In the genomic region with DNA sequence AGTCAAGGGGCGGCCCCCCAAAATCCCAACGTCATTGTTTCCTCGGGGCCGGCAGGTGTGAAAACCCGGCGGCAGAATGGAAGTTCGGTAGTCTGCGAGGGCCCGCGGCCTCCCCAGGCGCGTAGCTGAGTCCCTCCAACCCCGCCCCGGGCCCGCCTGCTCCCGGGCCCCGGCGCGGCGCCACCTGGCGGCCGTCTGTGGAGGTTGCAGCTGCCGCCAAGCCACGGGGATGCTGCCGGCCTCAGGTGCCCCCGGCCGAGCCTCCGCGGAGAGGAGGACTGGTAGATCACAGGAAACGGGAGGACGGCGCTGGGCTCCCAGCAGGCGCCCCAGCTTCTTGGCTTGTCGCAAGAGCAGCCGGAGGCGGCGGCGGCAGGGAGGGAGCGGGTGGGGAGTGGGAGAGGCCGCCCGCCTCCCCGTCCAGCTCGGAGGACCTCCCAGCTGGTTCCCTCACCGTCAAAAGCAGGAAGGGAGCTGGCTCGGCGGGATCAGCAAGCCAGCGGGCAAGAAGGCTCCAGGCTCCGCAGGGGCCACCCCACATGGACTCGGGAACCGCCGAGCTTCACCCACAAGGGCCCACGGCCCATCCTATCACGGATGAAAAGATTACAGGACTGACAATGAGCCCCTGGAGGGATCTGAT, we compare ENCODE assay signal across 8 cellular contexts.
DNase-seq lines count a peak whose midpoint lies in the region; ATAC-seq and TF ChIP-seq lines count a peak whose summit lies in the region.
"Not testable (repeated sequence)": the region's sequence is repeated elsewhere in the genome, so short reads cannot be mapped to it uniquely, and the experiment has no call there.

No MANE protein-coding gene starts in this region.

- not testable (repeated sequence) for H3K36me3 ChIP-seq in ovary, stomach

- H3K4me3 Mint-ChIP-seq in activated naive CD4-positive, alpha-beta T cell treated with anti-CD3 and anti-CD28 coated beads, Interleukin-2, amount 10 ng/mL, durations not matched to agents 7 days and 5 days = not testable (repeated sequence)

- not testable (repeated sequence) for H3K4me1 Mint-ChIP-seq in activated naive CD4-positive, alpha-beta T cell treated with anti-CD3 and anti-CD28 coated beads, Interleukin-2, amount 10 ng/mL, durations not matched to agents 7 days and 5 days

- not testable (repeated sequence) for TF ChIP-seq POLR2A in ovary (IDR thresholded peaks at IDR 0.05); stomach (IDR thresholded peaks at IDR 0.05)

- H3K9me3 Mint-ChIP-seq in activated naive CD4-positive, alpha-beta T cell treated with anti-CD3 and anti-CD28 coated beads, Interleukin-2, amount 10 ng/mL, durations not matched to agents 7 days and 5 days = not testable (repeated sequence)

- H3K4me3 ChIP-seq in ovary (peak overlapping the region; percentile 15), stomach (peak overlapping the region; percentile 23 to 45 (median 36))

- H3K27me3 Mint-ChIP-seq in activated naive CD4-positive, alpha-beta T cell treated with anti-CD3 and anti-CD28 coated beads, Interleukin-2, amount 10 ng/mL, durations not matched to agents 7 days and 5 days = not testable (repeated sequence)

- not testable (repeated sequence) for TF ChIP-seq EP300 in ovary (IDR thresholded peaks at IDR 0.05); stomach (IDR thresholded peaks at IDR 0.05)

- not testable (repeated sequence) for H3K27me3 ChIP-seq in ovary, stomach

- TF ChIP-seq CTCF in ovary (IDR thresholded peaks at IDR 0.05) (peak in 2 of 3 donors; percentile 52 to 64), stomach (IDR thresholded peaks at IDR 0.05) (peak in 4 of 7 experiments; percentile 9 to 61 (median 33))

- CTCF ChIA-PET in activated naive CD4-positive, alpha-beta T cell treated with anti-CD3 and anti-CD28 coated beads, Interleukin-2, amount 10 ng/mL, durations not matched to agents 7 days and 5 days (lab: Charles Lee) = not testable (repeated sequence)

- intact Hi-C loops in ovary (cut with DNase I); stomach (cut with DNase I; ENCODE audit: low total_unique reads): not testable (repeated sequence)

- H3K4me1 ChIP-seq in ovary (ENCODE audit: insufficient read depth); stomach: not testable (repeated sequence)

- H3K27ac Mint-ChIP-seq in activated naive CD4-positive, alpha-beta T cell treated with anti-CD3 and anti-CD28 coated beads, Interleukin-2, amount 10 ng/mL, durations not matched to agents 7 days and 5 days = not testable (repeated sequence)

- 0% methylated on average over 27 of the region's 53 CpGs; no CpG with 5 or more reads in 2 of the 3 donors for WGBS in ovary, 3 donors
- WGBS in stomach, 5 donors = 1 to 7% (median 2%) methylated on average over 5 to 24 of the region's 53 CpGs; no CpG with 5 or more reads in 2 of the 5 donors

- ATAC-seq in GM21825 (IDR thresholded peaks at IDR 0.05; ENCODE audit: unreplicated experiment) = peak; percentile 95

- peak; percentile 47 for DNase-seq in ELR (ENCODE audit: low read depth)
- peak; percentile 68 for DNase-seq in HT1080 (ENCODE audit: low read depth)
- peak; percentile 47 to 69 (median 60) for DNase-seq in T-helper 1 cell
- peak; percentile 76 for DNase-seq in activated naive CD4-positive, alpha-beta T cell treated with anti-CD3 and anti-CD28 coated beads, Interleukin-2, amount 10 ng/mL, durations not matched to agents 7 days and 5 days
- peak; percentile 52 for DNase-seq in glomerular visceral epithelial cell (ENCODE audit: extremely low spot score)
- peak; percentile 32 to 83 (median 77) for DNase-seq in ovary
- DNase-seq in stomach = peak; percentile 81

- not testable (repeated sequence) for H3K9me3 ChIP-seq in ovary, stomach

- H3K27ac ChIP-seq in ovary (peak overlapping the region in 1 of 2 donors; percentile 52), stomach (peak overlapping the region in 4 of 5 donors; percentile 22 to 55 (median 39))

- not testable (repeated sequence) for H3K36me3 Mint-ChIP-seq in activated naive CD4-positive, alpha-beta T cell treated with anti-CD3 and anti-CD28 coated beads, Interleukin-2, amount 10 ng/mL, durations not matched to agents 7 days and 5 days
